Comparison of ENCODE assay signal across 25 cellular contexts in genomic region chr4:2823671-2824328, GRCh38. TPM values are rescaled to one million over a fixed set of nuclear protein-coding genes. Genes with fewer than 3 reads are reported as not detected.
A peak's percentile ranks its signal among the peaks of the same experiment; 100 is the strongest.
DNase-seq lines count a peak whose midpoint lies in the region; ATAC-seq and TF ChIP-seq lines count a peak whose summit lies in the region.
"Had no signal": no experiment of that assay in that cellular context is flagged by ENCODE, and none has a peak within 500 bp of the region (broad histone marks: within the 10 kb centered on the region; RNA-seq: fewer than 3 reads in every experiment).

No MANE protein-coding gene starts in this region.

- H3K4me3 Mint-ChIP-seq in naive thymus-derived CD4-positive, alpha-beta T cell: no peak overlapping the region
- H3K4me3 Mint-ChIP-seq: activated naive CD4-positive, alpha-beta T cell treated with anti-CD3 and anti-CD28 coated beads, Interleukin-2, amount 10 ng/mL, durations not matched to agents 7 days and 5 days; CD8-positive, alpha-beta T cell; H9; neural progenitor cell had no signal

- H3K27ac ChIP-seq in right atrium auricular region: no peak overlapping the region
- H3K27ac ChIP-seq in heart right ventricle: peak overlapping the region in 1 of 10 donors; percentile 61
- no peak overlapping the region for H3K27ac ChIP-seq in naive thymus-derived CD4-positive, alpha-beta T cell (ENCODE audit: low read depth, low read length)
- H3K27ac ChIP-seq in upper lobe of right lung: peak overlapping the region; percentile 24
- H3K27ac ChIP-seq in WERI-Rb-1: no peak overlapping the region
- H3K27ac ChIP-seq: gastroesophageal sphincter, neural progenitor cell, PC-9 had no signal

- H3K9me3 ChIP-seq in right atrium auricular region: no peaks in the 10 kb centered on the region
- no peaks in the 10 kb centered on the region for H3K9me3 ChIP-seq in heart right ventricle
- H3K9me3 ChIP-seq in naive thymus-derived CD4-positive, alpha-beta T cell (ENCODE audit: control insufficient read depth in 2 of 3, low read length in 3 of 3): no peaks in the 10 kb centered on the region
- no peaks in the 10 kb centered on the region for H3K9me3 ChIP-seq in upper lobe of right lung
- H3K9me3 ChIP-seq in WERI-Rb-1 (ENCODE audit: severe bottlenecking): no peaks in the 10 kb centered on the region
- H3K9me3 ChIP-seq: gastroesophageal sphincter, tibial nerve had no signal

- ATAC-seq in Right ventricle myocardium inferior (peak; percentile 35), heart right ventricle (peak; percentile 9 to 54 (median 32)), upper lobe of right lung (peak; percentile 35), HG02885 (IDR thresholded peaks at IDR 0.05; ENCODE audit: poor library complexity, unreplicated experiment) (no peak), HG03520 (IDR thresholded peaks at IDR 0.05; ENCODE audit: unreplicated experiment) (no peak)
- peak; percentile 37 for ATAC-seq in naive thymus-derived CD4-positive, alpha-beta T cell
- ATAC-seq: CD8-positive, alpha-beta T cell; gastroesophageal sphincter had no signal

- peaks cover 0 to 3% (median 0%) of the 10 kb centered on the region in 11 donors for H3K9me3 Mint-ChIP-seq in naive thymus-derived CD4-positive, alpha-beta T cell
- H3K9me3 Mint-ChIP-seq: activated naive CD4-positive, alpha-beta T cell treated with anti-CD3 and anti-CD28 coated beads, Interleukin-2, amount 10 ng/mL, durations not matched to agents 7 days and 5 days; CD8-positive, alpha-beta T cell; H9; neural progenitor cell had no signal

- WGBS in heart right ventricle, 2 donors: 72 to 75% methylated on average over 14 of the region's 14 CpGs

- H3K27ac Mint-ChIP-seq in naive thymus-derived CD4-positive, alpha-beta T cell: no peak overlapping the region
- H3K27ac Mint-ChIP-seq: activated naive CD4-positive, alpha-beta T cell treated with anti-CD3 and anti-CD28 coated beads, Interleukin-2, amount 10 ng/mL, durations not matched to agents 7 days and 5 days; CD8-positive, alpha-beta T cell; neural progenitor cell; progenitor cell of endocrine pancreas had no signal

- H3K36me3 ChIP-seq in right atrium auricular region (peaks cover 58% of the 10 kb centered on the region), heart right ventricle (peaks cover 0 to 93% (median 9%) of the 10 kb centered on the region in 9 donors), upper lobe of right lung (peaks cover 73% of the 10 kb centered on the region), WERI-Rb-1 (peaks cover 84% of the 10 kb centered on the region)
- peaks cover 9 to 72% (median 10%) of the 10 kb centered on the region in 3 experiments for H3K36me3 ChIP-seq in naive thymus-derived CD4-positive, alpha-beta T cell (ENCODE audit: control insufficient read depth in 2 of 3, insufficient read depth in 3 of 3, low read length in 3 of 3)
- H3K36me3 ChIP-seq: neural progenitor cell had no signal

- DNase-seq in Right ventricle myocardium inferior (ENCODE audit: missing footprints) (no peak), right atrium auricular region (ENCODE audit: low spot score) (no peak), heart right ventricle (peak in 1 of 2 donors; percentile 31), upper lobe of right lung (peak; percentile 48), WERI-Rb-1 (no peak)
- DNase-seq in naive thymus-derived CD4-positive, alpha-beta T cell: no peak
- DNase-seq: activated CD4-positive, alpha-beta T cell treated with anti-CD3 and anti-CD28 coated beads, Interleukin-2, amount 50 U/mL, for 4 hours; activated CD8-positive, alpha-beta memory T cell treated with anti-CD3 and anti-CD28 coated beads, Interleukin-2, amount 50 U/mL, for 48 hours; activated naive CD4-positive, alpha-beta T cell treated with anti-CD3 and anti-CD28 coated beads, Interleukin-2, amount 10 ng/mL, durations not matched to agents 7 days and 5 days; cortex of kidney; H9; NCI-H1092 treated with DMSO at 0.1 percent for 48 hours; NCI-H1930; NCI-H524; NK-92 treated with Interleukin-12 subunit alpha and Interleukin-12 subunit beta, amount 100 ng/mL, for 24 hours; PC-9; stimulated activated CD4-positive, alpha-beta T cell treated with anti-CD3 and anti-CD28 coated beads, Interleukin-2, amount 100 ng/mL, for 24 hours had no signal

- peaks cover 4 to 29% (median 13%) of the 10 kb centered on the region in 5 donors for H3K36me3 Mint-ChIP-seq in naive thymus-derived CD4-positive, alpha-beta T cell

- POLR2A ChIA-PET in naive thymus-derived CD4-positive, alpha-beta T cell (lab: Charles Lee): interaction anchor here (1.1 kb wide), 1 partner anchor 12 kb away, joined by 3 read pairs; no protein-coding TSS in a partner anchor

- TF ChIP-seq CTCF in right atrium auricular region (IDR thresholded peaks at IDR 0.05): no peak
- no peak for TF ChIP-seq CTCF in heart right ventricle (IDR thresholded peaks at IDR 0.05)
- TF ChIP-seq CTCF in upper lobe of right lung (IDR thresholded peaks at IDR 0.05): no peak
- no peak for TF ChIP-seq CTCF in WERI-Rb-1 (IDR thresholded peaks at IDR 0.05; ENCODE audit: low read depth, low read length)

- CTCF ChIA-PET in naive thymus-derived CD4-positive, alpha-beta T cell (lab: Charles Lee): interaction anchor here (0.5 kb wide), 1 partner anchor 1003 kb away, joined by 3 read pairs; no protein-coding TSS in a partner anchor

- no peaks in the 10 kb centered on the region for H3K27me3 Mint-ChIP-seq in naive thymus-derived CD4-positive, alpha-beta T cell
- H3K27me3 Mint-ChIP-seq: activated naive CD4-positive, alpha-beta T cell treated with anti-CD3 and anti-CD28 coated beads, Interleukin-2, amount 10 ng/mL, durations not matched to agents 7 days and 5 days; progenitor cell of endocrine pancreas had no signal

- H3K4me1 ChIP-seq in right atrium auricular region: peaks cover 0 to 8% of the 10 kb centered on the region in 2 donors
- H3K4me1 ChIP-seq in heart right ventricle: peaks cover 0 to 22% (median 15%) of the 10 kb centered on the region in 9 donors
- H3K4me1 ChIP-seq in naive thymus-derived CD4-positive, alpha-beta T cell (ENCODE audit: control insufficient read depth in 2 of 2, insufficient read depth in 2 of 2, low read length in 2 of 2): peaks cover 0 to 10% of the 10 kb centered on the region in 2 donors
- H3K4me1 ChIP-seq in upper lobe of right lung: peaks cover 5% of the 10 kb centered on the region
- H3K4me1 ChIP-seq: neural progenitor cell had no signal

- H3K4me1 Mint-ChIP-seq in naive thymus-derived CD4-positive, alpha-beta T cell: peaks cover 11 to 24% (median 17%) of the 10 kb centered on the region in 7 donors

- H3K27me3 ChIP-seq in right atrium auricular region (no peaks in the 10 kb centered on the region), heart right ventricle (no peaks in the 10 kb centered on the region), upper lobe of right lung (no peaks in the 10 kb centered on the region), WERI-Rb-1 (ENCODE audit: insufficient read depth, low read depth, severe bottlenecking) (no peaks in the 10 kb centered on the region)
- no peaks in the 10 kb centered on the region for H3K27me3 ChIP-seq in naive thymus-derived CD4-positive, alpha-beta T cell (ENCODE audit: control insufficient read depth in 2 of 2, insufficient read depth in 2 of 2, low read length in 2 of 2)
- H3K27me3 ChIP-seq: gastroesophageal sphincter, neural progenitor cell, tibial nerve had no signal

- intact Hi-C loops in Right ventricle myocardium inferior (cut with DNase I): no loop called here
- intact Hi-C loops in heart right ventricle (cut with DNase I): loop anchor here in 1 of 10 donors (5.0 kb wide), 1 partner anchor 846 kb away; no protein-coding TSS in a partner anchor
- intact Hi-C loops in naive thymus-derived CD4-positive, alpha-beta T cell (cut with micrococcal nuclease): no loop called here
- intact Hi-C loops in upper lobe of right lung (cut with DNase I): no loop called here

- H3K4me3 ChIP-seq in right atrium auricular region (no peak overlapping the region), heart right ventricle (no peak overlapping the region), upper lobe of right lung (no peak overlapping the region), WERI-Rb-1 (ENCODE audit: low read depth, low read length) (no peak overlapping the region)
- H3K4me3 ChIP-seq in naive thymus-derived CD4-positive, alpha-beta T cell (ENCODE audit: low read length): no peak overlapping the region
- H3K4me3 ChIP-seq: gastroesophageal sphincter, neural progenitor cell, PC-9, skin epidermis, tibial nerve had no signal

RNA-seq across cellular contexts. Expression of gene ADD1, which starts 19.8 kb away (rescaled TPM):
- total RNA-seq in Right ventricle myocardium inferior: 231 TPM
- total RNA-seq in right atrium auricular region: 100 to 1,000 TPM; 171 to 196 TPM
- total RNA-seq in heart right ventricle: 100 to 1,000 TPM; 188 to 289 (median 214) TPM
- 100 to 1,000 TPM; 163 to 448 TPM for polyA plus RNA-seq in heart right ventricle
- total RNA-seq in naive thymus-derived CD4-positive, alpha-beta T cell: 100 to 1,000 TPM; 211 to 300 (median 282) TPM
- polyA plus RNA-seq in naive thymus-derived CD4-positive, alpha-beta T cell: 100 to 1,000 TPM; 152 to 164 TPM
- total RNA-seq in upper lobe of right lung: 286 TPM

RNA-seq across cellular contexts. Expression of gene SH3BP2, which starts 30.9 kb away (rescaled TPM):
- total RNA-seq in Right ventricle myocardium inferior: 32.2 TPM
- 10 to 100 TPM; 20.1 to 25.2 TPM for total RNA-seq in right atrium auricular region
- total RNA-seq in heart right ventricle: 10 to 100 TPM; 10.4 to 36.9 (median 16.4) TPM
- 10 to 100 TPM; 12.3 to 47.7 TPM for polyA plus RNA-seq in heart right ventricle
- total RNA-seq in naive thymus-derived CD4-positive, alpha-beta T cell: 100 to 1,000 TPM in 1 of 5 experiments, 10 to 100 TPM in 4; 22.7 to 269 (median 59.6) TPM
- polyA plus RNA-seq in naive thymus-derived CD4-positive, alpha-beta T cell: 10 to 100 TPM in 1 of 2 donors, 1 to 10 TPM in 1; 5.9 to 11.3 TPM
- total RNA-seq in upper lobe of right lung: 99.0 TPM

Comparison
In these comparisons a context has a peak if more than half of its experiments do, and no peak if none do; other contexts are left out.
1. ATAC-seq: peak in Right ventricle myocardium inferior (single experiment), heart right ventricle (8 of 8), naive thymus-derived CD4-positive, alpha-beta T cell (single experiment) and upper lobe of right lung (single experiment); none in HG02885 (single experiment) and HG03520 (single experiment).